In genomic region chr12:115975411-115975810, GRCh38 we compare ENCODE assay signal across 31 cellular contexts.
"Had no signal": no experiment of that assay in that cellular context is flagged by ENCODE, and none has a peak within 500 bp of the region (broad histone marks: within the 10 kb centered on the region; RNA-seq: fewer than 3 reads in every experiment).

No MANE protein-coding gene starts in this region.

- H3K4me1 Mint-ChIP-seq: activated naive CD8-positive, alpha-beta T cell treated with anti-CD3 and anti-CD28 coated beads, Interleukin-2, amount 50 U/mL, for 24 hours; stimulated activated naive B cell treated with anti-CD40 and anti-IgM and Interleukin-4, amounts not matched to agents 10 μg/mL and 1 μg/mL and 100 μg/mL, for 72 hours had no signal

- ATAC-seq: activated naive CD8-positive, alpha-beta T cell treated with anti-CD3 and anti-CD28 coated beads, Interleukin-2, amount 50 U/mL, for 24 hours; heart right ventricle; left lung; lower lobe of right lung; pancreas; psoas muscle; stimulated activated naive B cell treated with anti-CD40 and anti-IgM and Interleukin-4, amounts not matched to agents 10 μg/mL and 1 μg/mL and 100 μg/mL, for 72 hours had no signal

- H3K9me3 Mint-ChIP-seq: activated CD4-positive, alpha-beta memory T cell treated with anti-CD3 and anti-CD28 coated beads for 36 hours; activated CD4-positive, alpha-beta T cell treated with anti-CD3 and anti-CD28 coated beads, Interleukin-2, amount 10 ng/mL, durations not matched to agents 24 days and 14 days; activated naive CD8-positive, alpha-beta T cell treated with anti-CD3 and anti-CD28 coated beads, Interleukin-2, amount 50 U/mL, for 24 hours; activated T-helper 1 cell treated with anti-CD3 and anti-CD28 coated beads, Interleukin-12 subunit alpha, Interleukin-12 subunit beta, Interleukin-2, Interleukin-4 antibody, amounts not matched to agents 30 ng/mL and 10 ng/mL and 1 ng/mL, durations not matched to agents 14 hours and 24 hours and 36 hours; naive B cell; stimulated activated naive B cell treated with anti-CD40 and anti-IgM and Interleukin-4, amounts not matched to agents 10 μg/mL and 1 μg/mL and 100 μg/mL, for 72 hours; T-helper 1 cell treated with Interleukin-12 subunit alpha and Interleukin-12 subunit beta and Interleukin-4 antibody, amounts not matched to agents 30 μg/mL and 1 μg/mL, for 36 hours had no signal

- H3K4me3 Mint-ChIP-seq: activated CD4-positive, alpha-beta memory T cell treated with anti-CD3 and anti-CD28 coated beads for 36 hours; activated CD4-positive, alpha-beta T cell treated with anti-CD3 and anti-CD28 coated beads, Interleukin-2, amount 10 ng/mL, durations not matched to agents 24 days and 14 days; activated naive CD8-positive, alpha-beta T cell treated with anti-CD3 and anti-CD28 coated beads, Interleukin-2, amount 50 U/mL, for 24 hours; naive B cell; stimulated activated naive B cell treated with anti-CD40 and anti-IgM and Interleukin-4, amounts not matched to agents 10 μg/mL and 1 μg/mL and 100 μg/mL, for 72 hours; T-helper 1 cell treated with Interleukin-12 subunit alpha and Interleukin-12 subunit beta and Interleukin-4 antibody, amounts not matched to agents 30 μg/mL and 1 μg/mL, for 36 hours had no signal

- H3K9me3 ChIP-seq: esophagus squamous epithelium, heart right ventricle, left lung, lower lobe of right lung, pancreas, psoas muscle, tibial nerve had no signal

- H3K27me3 ChIP-seq: esophagus squamous epithelium, heart right ventricle, left lung, pancreas, tibial nerve had no signal

- H3K27ac Mint-ChIP-seq: activated CD4-positive, alpha-beta memory T cell treated with anti-CD3 and anti-CD28 coated beads for 36 hours; activated CD4-positive, alpha-beta T cell treated with anti-CD3 and anti-CD28 coated beads, Interleukin-2, amount 10 ng/mL, durations not matched to agents 24 days and 14 days; activated naive CD8-positive, alpha-beta T cell treated with anti-CD3 and anti-CD28 coated beads, Interleukin-2, amount 50 U/mL, for 24 hours; activated T-helper 1 cell treated with anti-CD3 and anti-CD28 coated beads, Interleukin-12 subunit alpha, Interleukin-12 subunit beta, Interleukin-2, Interleukin-4 antibody, amounts not matched to agents 30 ng/mL and 10 ng/mL and 1 ng/mL, durations not matched to agents 14 hours and 24 hours and 36 hours; stimulated activated naive B cell treated with anti-CD40 and anti-IgM and Interleukin-4, amounts not matched to agents 10 μg/mL and 1 μg/mL and 100 μg/mL, for 72 hours; T-helper 1 cell treated with Interleukin-12 subunit alpha and Interleukin-12 subunit beta and Interleukin-4 antibody, amounts not matched to agents 30 μg/mL and 1 μg/mL, for 36 hours had no signal

- H3K4me3 ChIP-seq: esophagus squamous epithelium, heart right ventricle, left lung, lower lobe of right lung, pancreas, psoas muscle, smooth muscle cell, tibial nerve had no signal

- H3K4me1 ChIP-seq: esophagus squamous epithelium, left lung had no signal

- H3K27me3 Mint-ChIP-seq: activated CD4-positive, alpha-beta memory T cell treated with anti-CD3 and anti-CD28 coated beads for 36 hours; activated CD4-positive, alpha-beta T cell treated with anti-CD3 and anti-CD28 coated beads, Interleukin-2, amount 10 ng/mL, durations not matched to agents 24 days and 14 days; activated naive CD8-positive, alpha-beta T cell treated with anti-CD3 and anti-CD28 coated beads, Interleukin-2, amount 50 U/mL, for 24 hours; naive B cell; stimulated activated naive B cell treated with anti-CD40 and anti-IgM and Interleukin-4, amounts not matched to agents 10 μg/mL and 1 μg/mL and 100 μg/mL, for 72 hours had no signal

- H3K27ac ChIP-seq: epithelial cell of prostate, esophagus squamous epithelium, heart right ventricle, left lung, lower lobe of right lung, pancreas, psoas muscle, tibial nerve, VCaP had no signal

- H3K4me2 ChIP-seq: smooth muscle cell had no signal

- DNase-seq: activated CD4-positive, alpha-beta memory T cell treated with anti-CD3 and anti-CD28 coated beads for 36 hours; activated CD4-positive, alpha-beta T cell treated with anti-CD3 and anti-CD28 coated beads, Interleukin-2, amount 10 ng/mL, durations not matched to agents 24 days and 14 days; activated CD4-positive, CD25-positive, alpha-beta regulatory T cell treated with anti-CD3 and anti-CD28 coated beads, Interleukin-2, amount 50 U/mL, for 72 hours; activated CD8-positive, alpha-beta memory T cell treated with anti-CD3 and anti-CD28 coated beads, Interleukin-2, amount 50 U/mL, for 4 hours; activated gamma-delta T cell; activated naive CD4-positive, alpha-beta T cell treated with anti-CD3 and anti-CD28 coated beads, Interleukin-2, amount 50 U/mL, for 16 hours; activated naive CD8-positive, alpha-beta T cell treated with anti-CD3 and anti-CD28 coated beads, Interleukin-2, amount 50 U/mL, for 24 hours; activated T-cell treated with anti-CD3 and anti-CD28 coated beads, Interleukin-2, amount 50 U/mL, for 1 hour; amygdala; caudate nucleus; effector CD4-positive, alpha-beta T cell; esophagus squamous epithelium; foreskin melanocyte; heart right ventricle; kidney glomerular epithelial cell; left lung; lower lobe of right lung; naive B cell; pancreas; psoas muscle; stimulated activated CD4-positive, alpha-beta T cell treated with anti-CD3 and anti-CD28 coated beads, Interleukin-1b, Interleukin-23, amount 100 ng/mL, for 48 hours; stimulated activated CD4-positive, alpha-beta T cell treated with anti-CD3 and anti-CD28 coated beads, Interleukin-4, amount 100 ng/mL, for 4 hours; stimulated activated CD8-positive, alpha-beta memory T cell treated with anti-CD3 and anti-CD28 coated beads, Interleukin-4, amount 100 ng/mL, for 48 hours; stimulated activated naive B cell treated with anti-CD40 and anti-IgM and Interleukin-4, amounts not matched to agents 10 μg/mL and 1 μg/mL and 100 μg/mL, for 72 hours; T-helper 9 cell had no signal
